Comparison of ENCODE assay signal across 6 cellular contexts in genomic region chr15:58080959-58081358, GRCh38. TPM values are rescaled to one million over a fixed set of nuclear protein-coding genes. Genes with fewer than 3 reads are reported as not detected.
"Had no signal": no experiment of that assay in that cellular context is flagged by ENCODE, and none has a peak within 500 bp of the region (broad histone marks: within the 10 kb centered on the region; RNA-seq: fewer than 3 reads in every experiment).

No MANE protein-coding gene starts in this region.

RNA-seq across cellular contexts. Expression of gene ALDH1A2, which starts 15.4 kb away (rescaled TPM):
- total RNA-seq: H4, HFFc6, HT1080 had no signal
- polyA plus RNA-seq: IgD-negative memory B cell had no signal

RNA-seq across cellular contexts. Expression of gene AQP9, which starts 57.2 kb away (rescaled TPM):
- total RNA-seq: H4, H7, HepG2, HFFc6, HT1080 had no signal
- polyA plus RNA-seq: HepG2, IgD-negative memory B cell had no signal
